9 cellular contexts compared by ENCODE assay signal in the genomic region with DNA sequence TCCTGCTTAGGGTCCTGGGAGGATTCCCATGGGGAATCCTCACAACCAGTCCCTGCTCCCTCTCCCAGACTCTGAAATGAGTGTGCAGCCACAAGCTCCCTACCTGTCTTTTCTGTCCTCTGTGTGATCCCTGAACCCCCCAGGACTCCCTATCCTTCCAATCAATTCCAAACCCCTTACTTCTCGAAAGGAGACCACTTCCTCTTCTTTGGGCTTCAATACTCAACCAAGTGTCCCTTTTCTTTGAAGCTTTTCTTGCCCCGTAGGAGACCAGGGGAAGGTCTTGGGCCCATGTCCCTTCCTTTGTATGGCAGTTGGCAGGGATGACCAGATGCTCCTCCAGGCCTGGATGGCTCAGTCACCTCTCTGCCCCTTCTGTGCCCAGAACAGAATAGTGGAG. TPM values are rescaled to one million over a fixed set of nuclear protein-coding genes. Genes with fewer than 3 reads are reported as not detected.
DNase-seq lines count a peak whose midpoint lies in the region; ATAC-seq and TF ChIP-seq lines count a peak whose summit lies in the region.
"Had no signal": no experiment of that assay in that cellular context is flagged by ENCODE, and none has a peak within 500 bp of the region (broad histone marks: within the 10 kb centered on the region; RNA-seq: fewer than 3 reads in every experiment).

No MANE protein-coding gene starts in this region.

- POLR2A ChIA-PET in SK-N-SH (lab: Yijun Ruan, JAX) = interaction anchor here (1.2 to 2.2 kb wide), 4 partner anchors 10 to 40 kb away, joined by 4 to 9 read pairs (median 4); partner anchors contain the start of genes PGAM2 and POLD2
- POLR2A ChIA-PET in HEK293T (lab: Yijun Ruan, JAX) = interaction anchor here (0.8 to 1.2 kb wide), 3 partner anchors 10 to 61 kb away, joined by 3 to 5 read pairs (median 3); partner anchors contain the start of genes DBNL and POLD2

- peaks cover 41% of the 10 kb centered on the region for H3K79me2 ChIP-seq in SK-N-SH (ENCODE audit: insufficient read depth)

- H3K4me2 ChIP-seq in SK-N-SH = peak overlapping the region; percentile 76
- H3K4me2 ChIP-seq: KMS-11 had no signal

- peak; percentile 37 for DNase-seq in SK-N-SH
- no peak for DNase-seq in fibroblast of mammary gland (ENCODE audit: low read depth)
- DNase-seq in HEK293T (ENCODE audit: extremely low spot score) = no peak
- DNase-seq in germinal center (ENCODE audit: low spot score) = no peak
- no peak for DNase-seq in LoVo (ENCODE audit: low spot score)

- TF ChIP-seq EP300 in SK-N-SH (IDR thresholded peaks at IDR 0.05; ENCODE audit: borderline replicate concordance in 1 of 2, low read depth in 1 of 2, low read length in 1 of 2) = no peak

- H4K20me1 ChIP-seq in SK-N-SH (ENCODE audit: insufficient read depth) = no peaks in the 10 kb centered on the region

- no peak for TF ChIP-seq CTCF in SK-N-SH (IDR thresholded peaks at IDR 0.05)
- TF ChIP-seq CTCF in fibroblast of mammary gland (conservative IDR thresholded peaks at IDR 0.05; ENCODE audit: control insufficient read depth, insufficient read depth, low read depth, low read length) = no peak

- peak overlapping the region; percentile 51 to 66 for H3K4me3 ChIP-seq in SK-N-SH (ENCODE audit: low read depth in 2 of 2, low read length in 1 of 2)
- H3K4me3 ChIP-seq in fibroblast of mammary gland (ENCODE audit: control insufficient read depth, low read depth, low read length) = peak overlapping the region; percentile 66
- peak overlapping the region; percentile 45 to 73 (median 66) for H3K4me3 ChIP-seq in skeletal muscle tissue (ENCODE audit: low read length in 3 of 3)

- H3K9ac ChIP-seq in ES-I3 (ENCODE audit: low read depth, low read length) (0 out of 2 replicates have a peak overlapping the region, but pooled peaks have one; percentile 65), SK-N-SH (peak overlapping the region; percentile 80), skeletal muscle tissue (ENCODE audit: low read depth in 1 of 3, low read length in 3 of 3) (peak overlapping the region in 1 of 3 donors; percentile 47)
- H3K9ac ChIP-seq: KMS-11 had no signal

- H3K27ac ChIP-seq in SK-N-SH (ENCODE audit: low read depth in 2 of 2, low read length in 1 of 2) (peak overlapping the region; percentile 1 to 67; a peak in 3 of 4 replicates), skeletal muscle tissue (ENCODE audit: low read depth, low read length) (peak overlapping the region; percentile 52)
- H3K27ac ChIP-seq: KMS-11 had no signal

- no peak for ATAC-seq in GM19328 (IDR thresholded peaks at IDR 0.05; ENCODE audit: unreplicated experiment)

- WGBS in SK-N-SH (ENCODE audit: low lambda C conversion rate) = 86% methylated on average over 2 of the region's 2 CpGs

- no peak for TF ChIP-seq RAD21 in SK-N-SH (IDR thresholded peaks at IDR 0.05; ENCODE audit: low read length)

- H3K4me1 ChIP-seq in ES-I3 (ENCODE audit: insufficient read depth, low read length) (peaks cover 8% of the 10 kb centered on the region; the same call in 1 of the 2 replicates), SK-N-SH (ENCODE audit: control insufficient read depth in 1 of 2, insufficient read depth in 2 of 2, low read depth in 1 of 2, low read length in 1 of 2) (peaks cover 29 to 31% of the 10 kb centered on the region in 2 experiments; a peak in 2 of 4 replicates), skeletal muscle tissue (ENCODE audit: control insufficient read depth in 3 of 3, insufficient read depth in 3 of 3, low read length in 3 of 3) (peaks cover 17 to 31% (median 28%) of the 10 kb centered on the region in 3 donors)

- CTCF ChIA-PET in SK-N-SH (lab: Yijun Ruan, JAX) (interaction anchor here (0.6 to 2.8 kb wide), 5 partner anchors 9 to 56 kb away, joined by 3 to 12 read pairs (median 5); partner anchors contain the start of gene POLD2), HEK293T (lab: Yijun Ruan, JAX) (no interaction called here)

- no peak overlapping the region for H2AFZ ChIP-seq in SK-N-SH (ENCODE audit: low read depth)

- H3K27me3 ChIP-seq in SK-N-SH (ENCODE audit: insufficient read depth) (no peaks in the 10 kb centered on the region), skeletal muscle tissue (ENCODE audit: control insufficient read depth in 3 of 3, insufficient read depth in 3 of 3, low read length in 3 of 3) (peaks cover 10 to 22% (median 16%) of the 10 kb centered on the region in 3 donors)

- H3F3A ChIP-seq in SK-N-SH (replicated peaks; ENCODE audit: insufficient read depth) = peaks cover 28% of the 10 kb centered on the region

- H3K9me3 ChIP-seq in ES-I3 (ENCODE audit: control insufficient read depth, insufficient read depth, low read length) (no peaks in the 10 kb centered on the region), SK-N-SH (no peaks in the 10 kb centered on the region), skeletal muscle tissue (ENCODE audit: control insufficient read depth in 3 of 3, low read length in 3 of 3) (no peaks in the 10 kb centered on the region)

- H3K36me3 ChIP-seq in ES-I3 (ENCODE audit: insufficient read depth, low read length) (no peaks in the 10 kb centered on the region), SK-N-SH (replicated peaks in 1 of 2; ENCODE audit: control insufficient read depth in 1 of 2, insufficient read depth in 2 of 2, low read length in 1 of 2) (peaks cover 15 to 44% of the 10 kb centered on the region in 2 experiments), skeletal muscle tissue (ENCODE audit: control insufficient read depth in 3 of 3, insufficient read depth in 3 of 3, low read length in 3 of 3) (peaks cover 0 to 4% (median 0%) of the 10 kb centered on the region in 3 donors)

- H3K9me2 ChIP-seq in SK-N-SH = no peaks in the 10 kb centered on the region

TF ChIP-seq in SK-N-SH, 30 proteins besides CTCF, POLR2A, EP300 and RAD21:
- TF ChIP-seq CHD2 (IDR thresholded peaks at IDR 0.05; ENCODE audit: low read length, partially characterized antibody) (no peak), USF1 (IDR thresholded peaks at IDR 0.05; ENCODE audit: borderline replicate concordance, low read depth) (no peak), YY1 (IDR thresholded peaks at IDR 0.05; ENCODE audit: low read depth) (no peak)

TF ChIP-seq in HEK293T, 16 proteins besides CTCF, POLR2A, EP300 and RAD21:
- no peak for TF ChIP-seq ELF4 (IDR thresholded peaks at IDR 0.05)
- TF ChIP-seq, protein P1, sequence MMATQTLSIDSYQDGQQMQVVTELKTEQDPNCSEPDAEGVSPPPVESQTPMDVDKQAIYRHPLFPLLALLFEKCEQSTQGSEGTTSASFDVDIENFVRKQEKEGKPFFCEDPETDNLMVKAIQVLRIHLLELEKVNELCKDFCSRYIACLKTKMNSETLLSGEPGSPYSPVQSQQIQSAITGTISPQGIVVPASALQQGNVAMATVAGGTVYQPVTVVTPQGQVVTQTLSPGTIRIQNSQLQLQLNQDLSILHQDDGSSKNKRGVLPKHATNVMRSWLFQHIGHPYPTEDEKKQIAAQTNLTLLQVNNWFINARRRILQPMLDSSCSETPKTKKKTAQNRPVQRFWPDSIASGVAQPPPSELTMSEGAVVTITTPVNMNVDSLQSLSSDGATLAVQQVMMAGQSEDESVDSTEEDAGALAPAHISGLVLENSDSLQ (IDR thresholded peaks at IDR 0.05) = no peak
- no peak for TF ChIP-seq SUZ12 (IDR thresholded peaks at IDR 0.05)
- TF ChIP-seq L3MBTL2 (conservative IDR thresholded peaks at IDR 0.05) = no peak
- no peak for TF ChIP-seq FOXM1 (IDR thresholded peaks at IDR 0.05; ENCODE audit: borderline replicate concordance)
- no peak for TF ChIP-seq LEF1 (IDR thresholded peaks at IDR 0.05; ENCODE audit: borderline replicate concordance)
- no peak for TF ChIP-seq HDGF (IDR thresholded peaks at IDR 0.05; ENCODE audit: borderline replicate concordance)
- no peak for TF ChIP-seq ARNT (IDR thresholded peaks at IDR 0.05)
- no peak for TF ChIP-seq BHLHE40 (IDR thresholded peaks at IDR 0.05; ENCODE audit: borderline replicate concordance)
- TF ChIP-seq ZNF384 (IDR thresholded peaks at IDR 0.05) = no peak
- no peak for TF ChIP-seq FOXK2 (IDR thresholded peaks at IDR 0.05)
- no peak for TF ChIP-seq TARDBP (IDR thresholded peaks at IDR 0.05)
- TF ChIP-seq FOXA1 (IDR thresholded peaks at IDR 0.05) = no peak
- TF ChIP-seq NFRKB (IDR thresholded peaks at IDR 0.05) = no peak
- no peak for TF ChIP-seq CTBP1 (IDR thresholded peaks at IDR 0.05; ENCODE audit: borderline replicate concordance)

RNA-seq across cellular contexts. Expression of gene AEBP1, which starts 1.7 kb away (rescaled TPM):
- 40.3 and 105 TPM in 2 replicates for polyA plus RNA-seq in SK-N-SH (2012; rRNA removed)
- polyA plus RNA-seq in SK-N-SH (2012; cell fraction: cytosol; rRNA removed) = 36.3 and 54.8 TPM in 2 replicates
- 278 and 326 TPM in 2 replicates for polyA plus RNA-seq in SK-N-SH (2012; cell fraction: nucleus; rRNA removed)
- total RNA-seq in skeletal muscle tissue = 32.4 TPM

RNA-seq across cellular contexts. Expression of gene POLD2, which starts 17.5 kb away (rescaled TPM):
- polyA plus RNA-seq in SK-N-SH (2012; rRNA removed) = 163 and 194 TPM in 2 replicates
- 97.4 and 129 TPM in 2 replicates for polyA plus RNA-seq in SK-N-SH (2012; cell fraction: cytosol; rRNA removed)
- polyA plus RNA-seq in SK-N-SH (2012; cell fraction: nucleus; rRNA removed) = 209 and 258 TPM in 2 replicates
- 64.7 TPM for total RNA-seq in skeletal muscle tissue

RNA-seq across cellular contexts. Expression of gene POLM, which starts 23.5 kb away (rescaled TPM):
- polyA plus RNA-seq in SK-N-SH (2012; rRNA removed) = 17.4 and 23.1 TPM in 2 replicates
- 4.2 and 7.5 TPM in 2 replicates for polyA plus RNA-seq in SK-N-SH (2012; cell fraction: cytosol; rRNA removed)
- polyA plus RNA-seq in SK-N-SH (2012; cell fraction: nucleus; rRNA removed) = 117 and 123 TPM in 2 replicates
- 12.5 TPM for total RNA-seq in skeletal muscle tissue

RNA-seq across cellular contexts. Expression of gene MYL7, which starts 35.3 kb away (rescaled TPM):
- 0.47 TPM in 1 of 2 replicates, not detected in the other for polyA plus RNA-seq in SK-N-SH (2012; rRNA removed)
- polyA plus RNA-seq in SK-N-SH (2012; cell fraction: cytosol; rRNA removed) = 0.08 and 0.22 TPM in 2 replicates
- 0.61 and 1.9 TPM in 2 replicates for polyA plus RNA-seq in SK-N-SH (2012; cell fraction: nucleus; rRNA removed)
- 21.4 TPM for total RNA-seq in skeletal muscle tissue

RNA-seq across cellular contexts. Expression of gene PGAM2, which starts 40.5 kb away (rescaled TPM):
- polyA plus RNA-seq in SK-N-SH (2012; rRNA removed) = 0.79 and 1.5 TPM in 2 replicates
- polyA plus RNA-seq in SK-N-SH (2012; cell fraction: cytosol; rRNA removed) = 0.96 and 1.0 TPM in 2 replicates
- 1.6 and 2.5 TPM in 2 replicates for polyA plus RNA-seq in SK-N-SH (2012; cell fraction: nucleus; rRNA removed)
- total RNA-seq in skeletal muscle tissue = 618 TPM
